In genomic region chr10:121851791-121852190, GRCh38 we compare ENCODE assay signal across 30 cellular contexts.
A peak's percentile ranks its signal among the peaks of the same experiment; 100 is the strongest.
DNase-seq lines count a peak whose midpoint lies in the region; ATAC-seq, FAIRE-seq and TF ChIP-seq lines count a peak whose summit lies in the region.
"Had no signal": no experiment of that assay in that cellular context is flagged by ENCODE, and none has a peak within 500 bp of the region (broad histone marks: within the 10 kb centered on the region; RNA-seq: fewer than 3 reads in every experiment).

No MANE protein-coding gene starts in this region.

- peaks cover 11% of the 10 kb centered on the region for H3K36me3 Mint-ChIP-seq in astrocyte (ENCODE audit: low read depth, unreplicated experiment)

- no peaks in the 10 kb centered on the region for H3K9me3 Mint-ChIP-seq in astrocyte (ENCODE audit: unreplicated experiment)
- H3K9me3 Mint-ChIP-seq: CD8-positive, alpha-beta memory T cell; central memory CD8-positive, alpha-beta T cell; dendritic cell treated with granulocyte-macrophage colony-stimulating factor and Interleukin-4, amounts not matched to agents 40 ng/mL and 50 ng/mL, for 4 days; memory B cell; stimulated activated memory B cell treated with anti-CD40 and anti-IgM and Interleukin-4, amounts not matched to agents 10 μg/mL and 1 μg/mL and 100 μg/mL, for 72 hours had no signal

- H3K4me2 ChIP-seq in astrocyte (ENCODE audit: low read length), result no peak overlapping the region

- H3K27ac ChIP-seq in astrocyte (ENCODE audit: low read depth, low read length) (no peak overlapping the region), right atrium auricular region (no peak overlapping the region), RWPE1 (no peak overlapping the region)
- H3K27ac ChIP-seq: left lung, ovary, skin epidermis, transverse colon had no signal

- H3K9ac ChIP-seq in astrocyte (ENCODE audit: low read length), result no peak overlapping the region

- H3K4me3 ChIP-seq in astrocyte (ENCODE audit: insufficient read depth, low read depth, low read length) (no peak overlapping the region), right atrium auricular region (no peak overlapping the region)
- H3K4me3 ChIP-seq: left lung, ovary, skin epidermis, transverse colon had no signal

- H4K20me1 ChIP-seq in astrocyte (ENCODE audit: insufficient read depth, low read length), result no peaks in the 10 kb centered on the region

- POLR2A ChIA-PET in RWPE1 (lab: Yijun Ruan, JAX; ENCODE audit: low non-redundant PET), result no interaction called here

- no peak overlapping the region for H3K4me3 Mint-ChIP-seq in astrocyte (ENCODE audit: unreplicated experiment)
- H3K4me3 Mint-ChIP-seq: CD8-positive, alpha-beta memory T cell; central memory CD8-positive, alpha-beta T cell; dendritic cell treated with granulocyte-macrophage colony-stimulating factor and Interleukin-4, amounts not matched to agents 40 ng/mL and 50 ng/mL, for 4 days; memory B cell; stimulated activated memory B cell treated with anti-CD40 and anti-IgM and Interleukin-4, amounts not matched to agents 10 μg/mL and 1 μg/mL and 100 μg/mL, for 72 hours had no signal

- FAIRE-seq in astrocyte (lab: Jason Lieb, UNC), result no peak
- FAIRE-seq: G401.6 had no signal

- H3K27me3 ChIP-seq in astrocyte (ENCODE audit: insufficient read depth, low read length) (no peaks in the 10 kb centered on the region), right atrium auricular region (no peaks in the 10 kb centered on the region)
- H3K27me3 ChIP-seq: left lung, ovary, transverse colon had no signal

- H3K27me3 Mint-ChIP-seq in astrocyte (ENCODE audit: low read depth, unreplicated experiment), result no peaks in the 10 kb centered on the region
- H3K27me3 Mint-ChIP-seq: CD8-positive, alpha-beta memory T cell; central memory CD8-positive, alpha-beta T cell; dendritic cell treated with granulocyte-macrophage colony-stimulating factor and Interleukin-4, amounts not matched to agents 40 ng/mL and 50 ng/mL, for 4 days; memory B cell; stimulated activated memory B cell treated with anti-CD40 and anti-IgM and Interleukin-4, amounts not matched to agents 10 μg/mL and 1 μg/mL and 100 μg/mL, for 72 hours had no signal

- no peaks in the 10 kb centered on the region for H3K9me3 ChIP-seq in astrocyte (ENCODE audit: insufficient read depth, low read depth, low read length)
- no peaks in the 10 kb centered on the region for H3K9me3 ChIP-seq in right atrium auricular region
- H3K9me3 ChIP-seq: left lung, ovary, transverse colon had no signal

- no peak overlapping the region for H3K27ac Mint-ChIP-seq in astrocyte (ENCODE audit: unreplicated experiment)
- H3K27ac Mint-ChIP-seq: dendritic cell treated with granulocyte-macrophage colony-stimulating factor and Interleukin-4, amounts not matched to agents 40 ng/mL and 50 ng/mL, for 4 days; memory B cell; stimulated activated memory B cell treated with anti-CD40 and anti-IgM and Interleukin-4, amounts not matched to agents 10 μg/mL and 1 μg/mL and 100 μg/mL, for 72 hours had no signal

- CTCF ChIA-PET in RWPE1 (lab: Yijun Ruan, JAX), result no interaction called here

- DNase-seq in COLO668 (lab: John Stamatoyannopoulos, UW; ENCODE audit: unreplicated experiment) (peak; percentile 60), HT-29 (ENCODE audit: low spot score) (peak; percentile 30), NCI-H510A treated with DMSO at 0.1 percent for 48 hours (lab: John Stamatoyannopoulos, UW) (peak; percentile 71), astrocyte (ENCODE audit: low read depth) (peak; percentile 2), right atrium auricular region (ENCODE audit: low spot score) (no peak), SW 1271 (lab: John Stamatoyannopoulos, UW) (no peak), RWPE1 (ENCODE audit: low spot score) (no peak)
- DNase-seq: activated CD4-positive, alpha-beta T cell treated with anti-CD3 and anti-CD28 coated beads, Interleukin-2, amount 50 U/mL, for 48 hours; activated naive CD4-positive, alpha-beta T cell; CD8-positive, alpha-beta memory T cell; DMS79; erythroblast; IMR-90; left lung; NCI-H1436; NCI-H2171; NCI-H82; ovary; RPMI8226; T-helper 1 cell; transverse colon had no signal

- no peak overlapping the region for H2AFZ ChIP-seq in astrocyte (ENCODE audit: low read depth, low read length)

- H3K79me2 ChIP-seq in astrocyte (ENCODE audit: insufficient read depth, low read length), result no peaks in the 10 kb centered on the region

- no peak for ATAC-seq in GM21717 (IDR thresholded peaks at IDR 0.05; ENCODE audit: unreplicated experiment)
- ATAC-seq: activated CD4-positive, CD25-positive, alpha-beta regulatory T cell treated with anti-CD3 and anti-CD28 coated beads, Interleukin-2, amount 50 U/mL, for 24 hours; HCT116; left lung; stimulated activated memory B cell treated with anti-CD40 and anti-IgM and Interleukin-4, amounts not matched to agents 10 μg/mL and 1 μg/mL and 100 μg/mL, for 72 hours had no signal

- H3K4me1 ChIP-seq in astrocyte (ENCODE audit: insufficient read depth, low read length) (no peaks in the 10 kb centered on the region), right atrium auricular region (no peaks in the 10 kb centered on the region)
- H3K4me1 ChIP-seq: left lung, transverse colon had no signal

- H3K36me3 ChIP-seq in astrocyte (ENCODE audit: insufficient read depth, low read length), result peaks cover 7% of the 10 kb centered on the region
- H3K36me3 ChIP-seq in right atrium auricular region, result peaks cover 4% of the 10 kb centered on the region
- H3K36me3 ChIP-seq: ovary had no signal

- no peak for TF ChIP-seq CTCF in astrocyte (IDR thresholded peaks at IDR 0.05; ENCODE audit: insufficient read depth, low read depth, low read length)
- no peak for TF ChIP-seq CTCF in right atrium auricular region (IDR thresholded peaks at IDR 0.05)
- no peak for TF ChIP-seq CTCF in RWPE1 (conservative IDR thresholded peaks at IDR 0.05; ENCODE audit: low read depth)

- H3K4me1 Mint-ChIP-seq in astrocyte (ENCODE audit: low read depth, unreplicated experiment), result no peaks in the 10 kb centered on the region
- H3K4me1 Mint-ChIP-seq: central memory CD8-positive, alpha-beta T cell; memory B cell; stimulated activated memory B cell treated with anti-CD40 and anti-IgM and Interleukin-4, amounts not matched to agents 10 μg/mL and 1 μg/mL and 100 μg/mL, for 72 hours had no signal

Comparison
In these comparisons a context has a peak if more than half of its experiments do, and no peak if none do; other contexts are left out.
1. DNase-seq: peak in COLO668 (single experiment), HT-29 (single experiment), NCI-H510A treated with DMSO at 0.1 percent for 48 hours (single experiment) and astrocyte (single experiment); none in right atrium auricular region (single experiment), SW 1271 (0 of 2) and RWPE1 (single experiment).